In genomic region chr3:9485248-9485647, GRCh38 we compare ENCODE assay signal across 21 cellular contexts.
DNase-seq lines count a peak whose midpoint lies in the region; ATAC-seq, FAIRE-seq and TF ChIP-seq lines count a peak whose summit lies in the region.
"Had no signal": no experiment of that assay in that cellular context is flagged by ENCODE, and none has a peak within 500 bp of the region (broad histone marks: within the 10 kb centered on the region; RNA-seq: fewer than 3 reads in every experiment).

No MANE protein-coding gene starts in this region.

- no peak overlapping the region for H3K27ac ChIP-seq in CD8-positive, alpha-beta T cell (ENCODE audit: low read depth, low read length)
- H3K27ac ChIP-seq in HEK293 (ENCODE audit: extremely low read depth, low read depth, low read length) (no peak overlapping the region), OCI-LY7 (ENCODE audit: low read depth, low read length, poor library complexity, severe bottlenecking) (no peak overlapping the region), K562 (ENCODE audit: extremely low read depth, low read depth, low read length) (no peak overlapping the region)
- H3K27ac ChIP-seq: A549, GM23248 had no signal

- TF ChIP-seq CTCF in CD8-positive, alpha-beta T cell (IDR thresholded peaks at IDR 0.05), result no peak
- TF ChIP-seq CTCF in HEK293 (tag by site-specific recombination; IDR thresholded peaks at IDR 0.05) (no peak), OCI-LY7 (conservative IDR thresholded peaks at IDR 0.05; ENCODE audit: low read length) (no peak), K562 (IDR thresholded peaks at IDR 0.05 in 2 of 3, conservative IDR thresholded peaks at IDR 0.05 in 1 of 3; ENCODE audit: insufficient read depth in 2 of 3, low read depth in 1 of 3, low read length in 3 of 3) (no peak)

- H3K4me1 ChIP-seq in CD8-positive, alpha-beta T cell (ENCODE audit: insufficient read depth, low read length), result no peaks in the 10 kb centered on the region
- H3K4me1 ChIP-seq in HEK293 (ENCODE audit: control insufficient read depth, insufficient read depth, low read length) (no peaks in the 10 kb centered on the region), OCI-LY7 (ENCODE audit: insufficient read depth, low read length, poor library complexity, severe bottlenecking) (no peaks in the 10 kb centered on the region), K562 (replicated peaks in 1 of 2; ENCODE audit: control insufficient read depth in 2 of 2, insufficient read depth in 2 of 2, low read length in 2 of 2) (no peaks in the 10 kb centered on the region)
- H3K4me1 ChIP-seq: A549, Caco-2 had no signal

- H2AFZ ChIP-seq in OCI-LY7 (ENCODE audit: low read length) (no peak overlapping the region), K562 (ENCODE audit: low read depth, low read length) (no peak overlapping the region)
- H2AFZ ChIP-seq: GM23248 had no signal

- DNase-seq in CD8-positive, alpha-beta T cell, result no peak
- no peak for DNase-seq in OCI-LY7 (ENCODE audit: low spot score)
- DNase-seq in K562 (ENCODE audit: extremely low read depth in 1 of 4, low spot score in 3 of 4), result no peak
- no peak for DNase-seq in NCI-H1092 treated with DMSO at 0.1 percent for 48 hours (lab: John Stamatoyannopoulos, UW)
- DNase-seq: 8988T; ACHN; AML-193; C1 segment of cervical spinal cord; Caco-2; CD4-positive, alpha-beta memory T cell; DMS153; DND-41; GM23248; H7; HCEC 1CT had no signal

- H3K79me2 ChIP-seq in OCI-LY7 (ENCODE audit: insufficient read depth, low read depth, low read length), result no peaks in the 10 kb centered on the region
- no peaks in the 10 kb centered on the region for H3K79me2 ChIP-seq in K562 (ENCODE audit: control insufficient read depth, insufficient read depth, low read length)

- no peak for FAIRE-seq in K562 (lab: Jason Lieb, UNC)
- FAIRE-seq: A549, GM12892, H1 had no signal

- H3K4me2 ChIP-seq in OCI-LY7 (ENCODE audit: low read length) (no peak overlapping the region), K562 (ENCODE audit: insufficient read depth, low read length) (no peak overlapping the region)
- H3K4me2 ChIP-seq: A549 had no signal

- no peaks in the 10 kb centered on the region for H3K27me3 Mint-ChIP-seq in CD8-positive, alpha-beta T cell (ENCODE audit: low read depth)
- H3K27me3 Mint-ChIP-seq: CD4-positive, alpha-beta memory T cell had no signal

- H3K9ac ChIP-seq in K562 (ENCODE audit: insufficient read depth in 1 of 2, low read depth in 2 of 2, low read length in 2 of 2), result no peak overlapping the region
- H3K9ac ChIP-seq: GM23248 had no signal

- no peak for TF ChIP-seq RAD21 in K562 (CRISPR knock-in tag; conservative IDR thresholded peaks at IDR 0.05 in 1 of 2, IDR thresholded peaks at IDR 0.05 in 1 of 2)

- TF ChIP-seq POLR2A in K562 (conservative IDR thresholded peaks at IDR 0.05), result no peak

- no peak overlapping the region for H3K4me3 Mint-ChIP-seq in CD8-positive, alpha-beta T cell
- H3K4me3 Mint-ChIP-seq: CD4-positive, alpha-beta memory T cell had no signal

- intact Hi-C loops in CD8-positive, alpha-beta T cell (cut with DNase I, micrococcal nuclease), result no loop called here
- intact Hi-C loops in OCI-LY7 (cut with micrococcal nuclease; ENCODE audit: unreplicated experiment) (no loop called here), K562 (cut with micrococcal nuclease) (loop anchor here (10.0 kb wide), 1 partner anchor 500 kb away; no protein-coding TSS in a partner anchor)

- peaks cover 5% of the 10 kb centered on the region for H3K36me3 ChIP-seq in CD8-positive, alpha-beta T cell (ENCODE audit: insufficient read depth, low read length)
- peaks cover 24 to 32% of the 10 kb centered on the region in 2 experiments for H3K36me3 ChIP-seq in HEK293 (ENCODE audit: control insufficient read depth in 2 of 2, insufficient read depth in 1 of 2, low read length in 2 of 2)
- peaks cover 54% of the 10 kb centered on the region for H3K36me3 ChIP-seq in OCI-LY7 (ENCODE audit: insufficient read depth, low read length)
- H3K36me3 ChIP-seq in K562 (ENCODE audit: control insufficient read depth, insufficient read depth, low read length), result peaks cover 25% of the 10 kb centered on the region

- H3K9me3 Mint-ChIP-seq in CD8-positive, alpha-beta T cell, result peaks cover 5% of the 10 kb centered on the region

- no peaks in the 10 kb centered on the region for H3K4me1 Mint-ChIP-seq in CD8-positive, alpha-beta T cell (ENCODE audit: low read depth)

- no peak overlapping the region for H3K4me3 ChIP-seq in CD8-positive, alpha-beta T cell (ENCODE audit: low read depth, low read length)
- H3K4me3 ChIP-seq in HEK293 (ENCODE audit: low read depth, low read length) (no peak overlapping the region), OCI-LY7 (ENCODE audit: low read depth, low read length, poor library complexity, severe bottlenecking) (no peak overlapping the region), K562 (no peak overlapping the region)
- H3K4me3 ChIP-seq: A549, GM23248 had no signal

- H4K20me1 ChIP-seq in OCI-LY7 (ENCODE audit: insufficient read depth, low read length), result no peaks in the 10 kb centered on the region
- no peaks in the 10 kb centered on the region for H4K20me1 ChIP-seq in K562 (replicated peaks; ENCODE audit: control insufficient read depth, insufficient read depth, low read length)

- peak overlapping the region; percentile 28 for H3K27ac Mint-ChIP-seq in CD8-positive, alpha-beta T cell
- H3K27ac Mint-ChIP-seq: CD4-positive, alpha-beta memory T cell had no signal

- no peaks in the 10 kb centered on the region for H3K9me2 ChIP-seq in OCI-LY7 (ENCODE audit: insufficient read depth, low read length)

- CTCF ChIA-PET in CD8-positive, alpha-beta T cell (lab: Charles Lee), result no interaction called here
- CTCF ChIA-PET in HEK293 (lab: Yijun Ruan, JAX), result no interaction called here
- CTCF ChIA-PET in OCI-LY7 (lab: Charles Lee; ENCODE audit: unreplicated experiment), result no interaction called here
- CTCF ChIA-PET in K562 (lab: Yijun Ruan, JAX; ENCODE audit: low intra/inter-chr PET ratio), result interaction anchor here (0.5 kb wide), 1 partner anchor 8 kb away, joined by 7 read pairs; no protein-coding TSS in a partner anchor

- peaks cover 38% of the 10 kb centered on the region for H3K36me3 Mint-ChIP-seq in CD8-positive, alpha-beta T cell

- no peaks in the 10 kb centered on the region for H3K27me3 ChIP-seq in CD8-positive, alpha-beta T cell (ENCODE audit: insufficient read depth, low read length)
- H3K27me3 ChIP-seq in K562 (ENCODE audit: control insufficient read depth in 2 of 2, insufficient read depth in 2 of 2, low read length in 2 of 2), result no peaks in the 10 kb centered on the region

- in situ Hi-C loops in K562 (cut with MboI), result no loop called here

- BruUV-seq in OCI-LY7 (replicated peaks; lab: Mats Ljungman, UMichigan) (TSS peak; percentile 25), K562 (replicated peaks; lab: Mats Ljungman, UMichigan) (no TSS peak)

- no peak for TF ChIP-seq EP300 in K562 (IDR thresholded peaks at IDR 0.05; ENCODE audit: low read length)

- no peak for ATAC-seq in CD8-positive, alpha-beta T cell
- ATAC-seq in K562 (no peak), HG03108 (IDR thresholded peaks at IDR 0.05; ENCODE audit: unreplicated experiment) (no peak), HG03045 (IDR thresholded peaks at IDR 0.05; ENCODE audit: unreplicated experiment) (no peak)
- ATAC-seq: A549 had no signal

- H3K9me3 ChIP-seq in CD8-positive, alpha-beta T cell (ENCODE audit: low read length), result no peaks in the 10 kb centered on the region
- H3K9me3 ChIP-seq in HEK293 (ENCODE audit: control insufficient read depth, insufficient read depth, low read depth, low read length) (no peaks in the 10 kb centered on the region), OCI-LY7 (ENCODE audit: low read length) (no peaks in the 10 kb centered on the region), K562 (replicated peaks; ENCODE audit: control insufficient read depth, insufficient read depth, low read depth, low read length) (no peaks in the 10 kb centered on the region)
- H3K9me3 ChIP-seq: Caco-2 had no signal

- 95% methylated on average over 1 of the region's 1 CpG for WGBS in K562 (ENCODE audit: insufficient coverage, low coverage, missing lambda C conversion rate)

- POLR2A ChIA-PET in CD8-positive, alpha-beta T cell (lab: Charles Lee), result interaction anchor here (1.1 kb wide), 1 partner anchor 86 kb away, joined by 3 read pairs; no protein-coding TSS in a partner anchor
- POLR2A ChIA-PET in HEK293 (lab: Yijun Ruan, JAX) (no interaction called here), OCI-LY7 (lab: Charles Lee) (interaction anchor here (1.1 kb wide), 1 partner anchor 12 kb away, joined by 3 read pairs; no protein-coding TSS in a partner anchor), K562 (lab: Yijun Ruan, JAX) (interaction anchor here (1.2 to 1.7 kb wide), 2 partner anchors 13 to 16 kb away, joined by 3 to 4 read pairs; no protein-coding TSS in a partner anchor)

- H3K9me1 ChIP-seq in K562 (ENCODE audit: control insufficient read depth, insufficient read depth, low read length), result no peaks in the 10 kb centered on the region

TF ChIP-seq in HEK293, 187 proteins besides CTCF, POLR2A, EP300 and RAD21:
- peak; percentile 59 for TF ChIP-seq SCRT2 (tag by site-specific recombination; IDR thresholded peaks at IDR 0.05)
- TF ChIP-seq KLF9 (tag by site-specific recombination; IDR thresholded peaks at IDR 0.05; ENCODE audit: low read depth), result no peak

TF ChIP-seq in K562, 482 proteins besides CTCF, POLR2A, EP300 and RAD21 (continues in another document):
- TF ChIP-seq GATAD2A (IDR thresholded peaks at IDR 0.05), result no peak
- no peak for TF ChIP-seq E2F8 (IDR thresholded peaks at IDR 0.05; ENCODE audit: low read depth, partially characterized antibody)
- no peak for TF ChIP-seq IFI16 (CRISPR knock-in tag; IDR thresholded peaks at IDR 0.05)
- TF ChIP-seq ZNF668 (CRISPR knock-in tag; IDR thresholded peaks at IDR 0.05), result no peak
- no peak for TF ChIP-seq ZNF77 (CRISPR knock-in tag; IDR thresholded peaks at IDR 0.05)
- TF ChIP-seq MEIS2 (IDR thresholded peaks at IDR 0.05; ENCODE audit: partially characterized antibody), result peak; percentile 38
- TF ChIP-seq ZEB2 (IDR thresholded peaks at IDR 0.05), result no peak
